ENCODE assay signal across 29 cellular contexts in genomic region chr6:162610351-162610750, GRCh38.
"Had no signal": no experiment of that assay in that cellular context is flagged by ENCODE, and none has a peak within 500 bp of the region (broad histone marks: within the 10 kb centered on the region; RNA-seq: fewer than 3 reads in every experiment).

No MANE protein-coding gene starts in this region.

- H3K4me3 ChIP-seq: stomach, suprapubic skin, testis, thoracic aorta, thyroid gland, tibial artery, tibial nerve, transverse colon, upper lobe of left lung, upper lobe of right lung, uterus, vagina had no signal

- ATAC-seq: stimulated activated effector memory CD8-positive, alpha-beta T cell treated with anti-CD3 and anti-CD28 coated beads, Interleukin-12 subunit alpha, Interleukin-12 subunit beta, amount 100 ng/mL, for 72 hours; stimulated activated memory B cell treated with anti-CD40 and anti-IgM and Interleukin-4, amounts not matched to agents 10 μg/mL and 1 μg/mL and 100 μg/mL, for 72 hours; stimulated activated naive B cell treated with anti-CD40 and anti-IgM and Interleukin-4, amounts not matched to agents 10 μg/mL and 1 μg/mL and 100 μg/mL, for 72 hours; stimulated activated naive CD8-positive, alpha-beta T cell treated with anti-CD3 and anti-CD28 coated beads, Interleukin-15, amount 100 ng/mL, for 72 hours; stimulated activated naive CD8-positive, alpha-beta T cell treated with anti-CD3 and anti-CD28 coated beads, Interleukin-15, Interleukin-2, amounts not matched to agents 100 U/mL and 50 U/mL, for 24 hours; upper lobe of right lung had no signal

- H3K27ac ChIP-seq: stomach, suprapubic skin, testis, thoracic aorta, thyroid gland, tibial artery, tibial nerve, transverse colon, upper lobe of left lung, upper lobe of right lung, uterus, vagina had no signal

- H3K4me1 Mint-ChIP-seq: stimulated activated effector memory CD8-positive, alpha-beta T cell treated with anti-CD3 and anti-CD28 coated beads, Interleukin-12 subunit alpha, Interleukin-12 subunit beta, amount 100 ng/mL, for 72 hours; stimulated activated memory B cell treated with anti-CD40 and anti-IgM and Interleukin-4, amounts not matched to agents 10 μg/mL and 1 μg/mL and 100 μg/mL, for 72 hours; stimulated activated naive B cell treated with anti-CD40 and anti-IgM and Interleukin-4, amounts not matched to agents 10 μg/mL and 1 μg/mL and 100 μg/mL, for 72 hours had no signal

- FAIRE-seq: urothelium cell line had no signal

- H3K27ac Mint-ChIP-seq: stimulated activated effector memory CD8-positive, alpha-beta T cell treated with anti-CD3 and anti-CD28 coated beads, Interleukin-12 subunit alpha, Interleukin-12 subunit beta, amount 100 ng/mL, for 72 hours; stimulated activated memory B cell treated with anti-CD40 and anti-IgM and Interleukin-4, amounts not matched to agents 10 μg/mL and 1 μg/mL and 100 μg/mL, for 72 hours; stimulated activated naive B cell treated with anti-CD40 and anti-IgM and Interleukin-4, amounts not matched to agents 10 μg/mL and 1 μg/mL and 100 μg/mL, for 72 hours; stimulated activated naive CD8-positive, alpha-beta T cell treated with anti-CD3 and anti-CD28 coated beads, Interleukin-15, amount 100 ng/mL, for 72 hours; stimulated activated naive CD8-positive, alpha-beta T cell treated with anti-CD3 and anti-CD28 coated beads, Interleukin-15, Interleukin-2, amounts not matched to agents 100 ng/mL and 50 ng/mL, for 24 hours; type B pancreatic cell had no signal

- DNase-seq: stimulated activated CD4-positive, alpha-beta T cell treated with anti-CD3 and anti-CD28 coated beads, Interleukin-2, amount 100 ng/mL, for 48 hours; stimulated activated CD4-positive, alpha-beta T cell treated with anti-CD3 and anti-CD28 coated beads, Interleukin-4, amount 100 ng/mL, for 1 hour; stimulated activated CD4-positive, alpha-beta T cell treated with anti-CD3 and anti-CD28 coated beads, Interleukin-4, amount 100 ng/mL, for 24 hours; stimulated activated CD4-positive, alpha-beta T cell treated with anti-CD3 and anti-CD28 coated beads, Interleukin-4, amount 100 ng/mL, for 4 hours; stimulated activated CD8-positive, alpha-beta memory T cell treated with anti-CD3 and anti-CD28 coated beads, Interleukin-4, amount 100 ng/mL, for 48 hours; stimulated activated naive B cell treated with anti-CD40 and anti-IgM and Interleukin-4, amounts not matched to agents 10 μg/mL and 1 μg/mL and 100 μg/mL, for 72 hours; stimulated activated naive CD4-positive, alpha-beta T cell; stimulated activated naive CD4-positive, alpha-beta T cell treated with Interleukin-2 at 50 U/mL for 16 hours; stimulated activated naive CD8-positive, alpha-beta T cell treated with anti-CD3 and anti-CD28 coated beads, Interleukin-15, amount 100 ng/mL, for 72 hours; stimulated activated naive CD8-positive, alpha-beta T cell treated with anti-CD3 and anti-CD28 coated beads, Interleukin-15, Interleukin-2, amounts not matched to agents 100 U/mL and 50 U/mL, for 24 hours; stomach; substantia nigra; testis; thyroid gland; tibial artery; transverse colon; trophoblast cell; upper lobe of left lung; upper lobe of right lung; uterus had no signal

- H3K9me3 Mint-ChIP-seq: stimulated activated effector memory CD8-positive, alpha-beta T cell treated with anti-CD3 and anti-CD28 coated beads, Interleukin-12 subunit alpha, Interleukin-12 subunit beta, amount 100 ng/mL, for 72 hours; stimulated activated naive B cell treated with anti-CD40 and anti-IgM and Interleukin-4, amounts not matched to agents 10 μg/mL and 1 μg/mL and 100 μg/mL, for 72 hours; stimulated activated naive CD8-positive, alpha-beta T cell treated with anti-CD3 and anti-CD28 coated beads, Interleukin-15, amount 100 ng/mL, for 72 hours; stimulated activated naive CD8-positive, alpha-beta T cell treated with anti-CD3 and anti-CD28 coated beads, Interleukin-15, Interleukin-2, amounts not matched to agents 100 ng/mL and 50 ng/mL, for 24 hours; type B pancreatic cell had no signal

- H3K4me3 Mint-ChIP-seq: stimulated activated effector memory CD8-positive, alpha-beta T cell treated with anti-CD3 and anti-CD28 coated beads, Interleukin-12 subunit alpha, Interleukin-12 subunit beta, amount 100 ng/mL, for 72 hours; stimulated activated memory B cell treated with anti-CD40 and anti-IgM and Interleukin-4, amounts not matched to agents 10 μg/mL and 1 μg/mL and 100 μg/mL, for 72 hours; stimulated activated naive B cell treated with anti-CD40 and anti-IgM and Interleukin-4, amounts not matched to agents 10 μg/mL and 1 μg/mL and 100 μg/mL, for 72 hours; stimulated activated naive CD8-positive, alpha-beta T cell treated with anti-CD3 and anti-CD28 coated beads, Interleukin-15, amount 100 ng/mL, for 72 hours; stimulated activated naive CD8-positive, alpha-beta T cell treated with anti-CD3 and anti-CD28 coated beads, Interleukin-15, Interleukin-2, amounts not matched to agents 100 ng/mL and 50 ng/mL, for 24 hours; type B pancreatic cell had no signal

- H3K9me3 ChIP-seq: stomach, suprapubic skin, testis, thoracic aorta, thyroid gland, tibial artery, tibial nerve, transverse colon, upper lobe of left lung, upper lobe of right lung, uterus, vagina had no signal

- H3K27me3 ChIP-seq: stomach, suprapubic skin, testis, thyroid gland, tibial artery, tibial nerve, transverse colon, upper lobe of left lung, upper lobe of right lung, uterus, vagina had no signal

- H3K36me3 ChIP-seq: stomach, suprapubic skin, thoracic aorta, thyroid gland, tibial artery, transverse colon, upper lobe of left lung, upper lobe of right lung, uterus, vagina had no signal

- H3K4me1 ChIP-seq: testis, thyroid gland, upper lobe of left lung, upper lobe of right lung, uterus had no signal

- H3K27me3 Mint-ChIP-seq: stimulated activated memory B cell treated with anti-CD40 and anti-IgM and Interleukin-4, amounts not matched to agents 10 μg/mL and 1 μg/mL and 100 μg/mL, for 72 hours; stimulated activated naive B cell treated with anti-CD40 and anti-IgM and Interleukin-4, amounts not matched to agents 10 μg/mL and 1 μg/mL and 100 μg/mL, for 72 hours; stimulated activated naive CD8-positive, alpha-beta T cell treated with anti-CD3 and anti-CD28 coated beads, Interleukin-15, amount 100 ng/mL, for 72 hours; stimulated activated naive CD8-positive, alpha-beta T cell treated with anti-CD3 and anti-CD28 coated beads, Interleukin-15, Interleukin-2, amounts not matched to agents 100 ng/mL and 50 ng/mL, for 24 hours; type B pancreatic cell had no signal

- H3K36me3 Mint-ChIP-seq: stimulated activated effector memory CD8-positive, alpha-beta T cell treated with anti-CD3 and anti-CD28 coated beads, Interleukin-12 subunit alpha, Interleukin-12 subunit beta, amount 100 ng/mL, for 72 hours; stimulated activated memory B cell treated with anti-CD40 and anti-IgM and Interleukin-4, amounts not matched to agents 10 μg/mL and 1 μg/mL and 100 μg/mL, for 72 hours; stimulated activated naive B cell treated with anti-CD40 and anti-IgM and Interleukin-4, amounts not matched to agents 10 μg/mL and 1 μg/mL and 100 μg/mL, for 72 hours; type B pancreatic cell had no signal
